In the genomic region with DNA sequence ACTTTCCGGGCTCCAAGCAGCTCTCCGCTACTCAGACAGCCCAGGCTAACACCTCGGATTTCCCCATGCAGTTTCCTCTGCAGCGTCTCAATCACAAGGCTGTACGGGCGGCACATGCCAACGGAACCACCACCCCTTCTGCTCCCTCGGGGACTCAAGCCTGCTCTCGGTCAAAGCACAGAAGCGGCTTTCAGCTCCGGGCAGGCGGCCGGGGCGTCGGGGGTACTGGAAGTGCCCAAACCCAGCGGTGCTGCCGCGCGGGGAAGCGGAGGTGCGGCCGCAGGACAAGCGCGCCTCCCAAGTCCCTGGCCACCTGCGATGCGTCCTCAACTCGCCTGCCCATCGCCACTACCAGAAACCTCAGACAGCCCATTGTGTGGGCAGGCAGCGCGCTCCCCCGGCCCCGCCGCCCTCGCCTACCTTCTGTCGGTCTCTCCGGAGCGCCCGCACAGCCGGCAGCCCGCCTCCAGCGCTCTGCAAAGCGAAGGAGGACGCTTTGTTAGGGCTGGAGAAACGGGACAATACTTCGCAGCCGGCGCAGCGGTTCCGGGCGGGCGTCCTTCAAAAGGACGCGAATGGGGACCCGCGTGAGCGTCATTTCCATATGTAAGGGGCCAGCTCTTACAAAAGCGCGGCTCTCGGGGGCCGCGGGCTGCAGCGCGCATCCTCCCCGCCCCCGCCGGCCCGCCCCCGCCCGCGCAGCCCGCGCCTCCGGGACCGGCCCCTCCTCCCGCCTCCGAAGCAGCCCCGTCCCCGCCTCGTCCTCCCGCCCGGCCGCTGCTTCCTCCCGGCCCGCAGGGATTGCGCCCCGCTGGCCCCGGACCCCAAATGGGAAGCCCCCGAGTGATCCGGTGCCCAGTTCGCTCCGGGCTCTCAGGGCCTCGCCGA, we compare ENCODE assay signal across 8 cellular contexts. TPM values are rescaled to one million over a fixed set of nuclear protein-coding genes. Genes with fewer than 3 reads are reported as not detected.
A peak's percentile ranks its signal among the peaks of the same experiment; 100 is the strongest.
DNase-seq lines count a peak whose midpoint lies in the region; ATAC-seq lines count a peak whose summit lies in the region.

No MANE protein-coding gene starts in this region.

- H3K27ac Mint-ChIP-seq in naive thymus-derived CD8-positive, alpha-beta T cell: peak overlapping the region; percentile 89 to 98 (median 96)
- H3K27ac Mint-ChIP-seq in stimulated activated naive CD8-positive, alpha-beta T cell treated with anti-CD3 and anti-CD28 coated beads, Interleukin-15, Interleukin-2, amounts not matched to agents 100 ng/mL and 50 ng/mL, for 24 hours: peak overlapping the region; percentile 74

- H3K27me3 Mint-ChIP-seq in activated T-cell treated with anti-CD3 and anti-CD28 coated beads, Interleukin-2, amount 50 U/mL, for 4 hours (ENCODE audit: low read depth): no peaks in the 10 kb centered on the region
- H3K27me3 Mint-ChIP-seq in naive thymus-derived CD8-positive, alpha-beta T cell: no peaks in the 10 kb centered on the region
- no peaks in the 10 kb centered on the region for H3K27me3 Mint-ChIP-seq in stimulated activated naive CD8-positive, alpha-beta T cell treated with anti-CD3 and anti-CD28 coated beads, Interleukin-15, Interleukin-2, amounts not matched to agents 100 ng/mL and 50 ng/mL, for 24 hours

- ATAC-seq in GM19023 (IDR thresholded peaks at IDR 0.05; ENCODE audit: unreplicated experiment) (peak; percentile 44), HG03280 (IDR thresholded peaks at IDR 0.05; ENCODE audit: unreplicated experiment) (peak; percentile 40)
- ATAC-seq in activated T-cell treated with anti-CD3 and anti-CD28 coated beads, Interleukin-2, amount 50 U/mL, for 4 hours: peak; percentile 54 to 55
- ATAC-seq in naive thymus-derived CD8-positive, alpha-beta T cell: peak; percentile 52 to 71

- H3K36me3 Mint-ChIP-seq in activated T-cell treated with anti-CD3 and anti-CD28 coated beads, Interleukin-2, amount 50 U/mL, for 4 hours (ENCODE audit: insufficient read depth): no peaks in the 10 kb centered on the region
- peaks cover 0 to 10% (median 0%) of the 10 kb centered on the region in 3 donors for H3K36me3 Mint-ChIP-seq in naive thymus-derived CD8-positive, alpha-beta T cell
- peaks cover 22% of the 10 kb centered on the region for H3K36me3 Mint-ChIP-seq in stimulated activated naive CD8-positive, alpha-beta T cell treated with anti-CD3 and anti-CD28 coated beads, Interleukin-15, Interleukin-2, amounts not matched to agents 100 ng/mL and 50 ng/mL, for 24 hours (ENCODE audit: low read depth)

- no peaks in the 10 kb centered on the region for H3K9me3 Mint-ChIP-seq in activated T-cell treated with anti-CD3 and anti-CD28 coated beads, Interleukin-2, amount 50 U/mL, for 4 hours
- H3K9me3 Mint-ChIP-seq in naive thymus-derived CD8-positive, alpha-beta T cell: no peaks in the 10 kb centered on the region
- H3K9me3 Mint-ChIP-seq in stimulated activated naive CD8-positive, alpha-beta T cell treated with anti-CD3 and anti-CD28 coated beads, Interleukin-15, Interleukin-2, amounts not matched to agents 100 ng/mL and 50 ng/mL, for 24 hours: no peaks in the 10 kb centered on the region

- peaks cover 65% of the 10 kb centered on the region for H3K4me1 Mint-ChIP-seq in activated T-cell treated with anti-CD3 and anti-CD28 coated beads, Interleukin-2, amount 50 U/mL, for 4 hours (ENCODE audit: low read depth)
- H3K4me1 Mint-ChIP-seq in naive thymus-derived CD8-positive, alpha-beta T cell: peaks cover 42 to 79% (median 73%) of the 10 kb centered on the region in 4 donors
- H3K4me1 Mint-ChIP-seq in stimulated activated naive CD8-positive, alpha-beta T cell treated with anti-CD3 and anti-CD28 coated beads, Interleukin-15, Interleukin-2, amounts not matched to agents 100 ng/mL and 50 ng/mL, for 24 hours (ENCODE audit: low read depth): peaks cover 76% of the 10 kb centered on the region

- POLR2A ChIA-PET in naive thymus-derived CD8-positive, alpha-beta T cell (lab: Charles Lee): interaction anchor here (0.9 to 4.8 kb wide), 15 partner anchors 9 to 1210 kb away, joined by 4 to 79 read pairs (median 8); a partner anchor contains a TSS

- peak overlapping the region; percentile 91 for H3K4me3 Mint-ChIP-seq in activated T-cell treated with anti-CD3 and anti-CD28 coated beads, Interleukin-2, amount 50 U/mL, for 4 hours
- H3K4me3 Mint-ChIP-seq in naive thymus-derived CD8-positive, alpha-beta T cell: peak overlapping the region; percentile 89 to 99 (median 98)
- peak overlapping the region; percentile 91 for H3K4me3 Mint-ChIP-seq in stimulated activated naive CD8-positive, alpha-beta T cell treated with anti-CD3 and anti-CD28 coated beads, Interleukin-15, Interleukin-2, amounts not matched to agents 100 ng/mL and 50 ng/mL, for 24 hours

- DNase-seq in AG20443 (ENCODE audit: low spot score) (peak; percentile 48), NOMO-1 treated with dmso at 0.1 percent for 144 hours (lab: John Stamatoyannopoulos, UW; ENCODE audit: unreplicated experiment) (peak; percentile 12), fibroblast of gingiva (ENCODE audit: low read depth) (peak; percentile 49)
- DNase-seq in activated T-cell treated with anti-CD3 and anti-CD28 coated beads, Interleukin-2, amount 50 U/mL, for 4 hours: peak; percentile 61
- peak; percentile 59 to 81 (median 66) for DNase-seq in naive thymus-derived CD8-positive, alpha-beta T cell

RNA-seq across cellular contexts. Expression of a gene that starts 0.7 kb away (rescaled TPM):
- 10 to 100 TPM; 43.9 to 50.2 (median 46.5) TPM for total RNA-seq in activated T-cell treated with anti-CD3 and anti-CD28 coated beads, Interleukin-2, amount 50 U/mL, for 4 hours
- total RNA-seq in naive thymus-derived CD8-positive, alpha-beta T cell: 100 to 1,000 TPM; 124 to 137 TPM
- 10 to 100 TPM; 37.1 to 60.2 (median 42.7) TPM for polyA plus RNA-seq in naive thymus-derived CD8-positive, alpha-beta T cell

RNA-seq across cellular contexts. Expression of a gene that starts 41.6 kb away (rescaled TPM):
- total RNA-seq in activated T-cell treated with anti-CD3 and anti-CD28 coated beads, Interleukin-2, amount 50 U/mL, for 4 hours: not detected
- total RNA-seq in naive thymus-derived CD8-positive, alpha-beta T cell: not detected
- not detected for polyA plus RNA-seq in naive thymus-derived CD8-positive, alpha-beta T cell

Comparison
In these comparisons a context has a peak if more than half of its experiments do, and no peak if none do; other contexts are left out.
1. Peak in every context shown above with its lines: DNase-seq and ATAC-seq.
2. DNase-seq: peak in every context shown above with its lines; median percentile 66 in naive thymus-derived CD8-positive, alpha-beta T cell; 61 in activated T-cell treated with anti-CD3 and anti-CD28 coated beads, Interleukin-2, amount 50 U/mL, for 4 hours; 49 in fibroblast of gingiva; 48 in AG20443; 12 in NOMO-1 treated with dmso at 0.1 percent for 144 hours.